Comparison of ENCODE assay signal across 18 cellular contexts in genomic region chr4:1041936-1042330, GRCh38. TPM values are rescaled to one million over a fixed set of nuclear protein-coding genes. Genes with fewer than 3 reads are reported as not detected.
A peak's percentile ranks its signal among the peaks of the same experiment; 100 is the strongest.
DNase-seq lines count a peak whose midpoint lies in the region; ATAC-seq, FAIRE-seq and TF ChIP-seq lines count a peak whose summit lies in the region.
"Had no signal": no experiment of that assay in that cellular context is flagged by ENCODE, and none has a peak within 500 bp of the region (broad histone marks: within the 10 kb centered on the region; RNA-seq: fewer than 3 reads in every experiment).

No MANE protein-coding gene starts in this region.

- intact Hi-C loops in PC-9 (cut with micrococcal nuclease; ENCODE audit: unreplicated experiment): loop anchor here (5.0 to 10.0 kb wide), 4 partner anchors 40 to 293 kb away; partner anchors contain the start of gene CTBP1

- H4K20me1 ChIP-seq in BLaER1 (peaks cover 16% of the 10 kb centered on the region; the same call in 1 of the 2 replicates), PC-9 (ENCODE audit: insufficient read depth) (no peaks in the 10 kb centered on the region), osteoblast (ENCODE audit: insufficient read depth, low read length) (no peaks in the 10 kb centered on the region)

- TF ChIP-seq CTCF in PC-9 (conservative IDR thresholded peaks at IDR 0.05): no peak
- TF ChIP-seq CTCF in fibroblast of mammary gland (conservative IDR thresholded peaks at IDR 0.05; ENCODE audit: control insufficient read depth, insufficient read depth, low read depth, low read length): no peak
- TF ChIP-seq CTCF in osteoblast (IDR thresholded peaks at IDR 0.05; ENCODE audit: extremely low read depth, low read depth, low read length): no peak
- TF ChIP-seq CTCF in BE2C (IDR thresholded peaks at IDR 0.05; ENCODE audit: low read depth, low read length): no peak

- no peaks in the 10 kb centered on the region for H3K36me3 ChIP-seq in BLaER1
- no peaks in the 10 kb centered on the region for H3K36me3 ChIP-seq in PC-9 (ENCODE audit: low read depth)
- H3K36me3 ChIP-seq in osteoblast (ENCODE audit: insufficient read depth, low read length): no peaks in the 10 kb centered on the region
- H3K36me3 ChIP-seq in BE2C: no peaks in the 10 kb centered on the region
- H3K36me3 ChIP-seq: sigmoid colon, upper lobe of left lung had no signal

- H3K27me3 ChIP-seq in BLaER1: peaks cover 48% of the 10 kb centered on the region
- 0 out of 2 replicates have a peak, but pooled peaks cover 2% of the 10 kb centered on the region for H3K27me3 ChIP-seq in PC-9 (ENCODE audit: insufficient read depth, low read depth)
- no peaks in the 10 kb centered on the region for H3K27me3 ChIP-seq in osteoblast (ENCODE audit: insufficient read depth, low read length)
- peaks cover 18% of the 10 kb centered on the region for H3K27me3 ChIP-seq in BE2C

- H3F3A ChIP-seq in PC-9 (ENCODE audit: insufficient read depth, low read depth): peaks cover 26% of the 10 kb centered on the region; the same call in 1 of the 2 replicates

- ATAC-seq in HG02678 (IDR thresholded peaks at IDR 0.05; ENCODE audit: unreplicated experiment): no peak
- ATAC-seq: activated T-helper 17 cell treated with anti-CD3 and anti-CD28 coated beads, Interleukin-2, amount 50 U/mL, for 72 hours; natural killer cell treated with Interleukin-12 subunit alpha and Interleukin-12 subunit beta and Interleukin-15 and Interleukin-18, amount 100 ng/mL, for 72 hours had no signal

- H3K27ac ChIP-seq in BLaER1 (no peak overlapping the region), PC-9 (no peak overlapping the region), osteoblast (ENCODE audit: low read depth, low read length) (peak overlapping the region; percentile 42)
- H3K27ac ChIP-seq: C4-2B, upper lobe of left lung had no signal

- POLR2A ChIA-PET in PC-9 (lab: Charles Lee; ENCODE audit: unreplicated experiment): interaction anchor here (0.8 kb wide), 1 partner anchor 40 kb away, joined by 8 read pairs; no protein-coding TSS in a partner anchor

- FAIRE-seq in GM19239 (lab: Jason Lieb, UNC): no peak

- H3K9me3 ChIP-seq in BLaER1: no peaks in the 10 kb centered on the region
- no peaks in the 10 kb centered on the region for H3K9me3 ChIP-seq in PC-9 (ENCODE audit: insufficient read depth, low read depth)
- H3K9me3 ChIP-seq in osteoblast (ENCODE audit: low read depth, low read length): no peaks in the 10 kb centered on the region
- no peaks in the 10 kb centered on the region for H3K9me3 ChIP-seq in BE2C
- H3K9me3 ChIP-seq: sigmoid colon, upper lobe of left lung had no signal

- H3K4me1 ChIP-seq in BLaER1 (peaks cover 13% of the 10 kb centered on the region), PC-9 (replicated peaks; ENCODE audit: insufficient read depth) (peaks cover 49% of the 10 kb centered on the region), osteoblast (ENCODE audit: insufficient read depth, low read length) (peaks cover 53% of the 10 kb centered on the region), BE2C (no peaks in the 10 kb centered on the region)

- no peaks in the 10 kb centered on the region for H3K9me2 ChIP-seq in PC-9 (ENCODE audit: insufficient read depth)

- H3K4me3 ChIP-seq in BLaER1: no peak overlapping the region
- H3K4me3 ChIP-seq in PC-9: no peak overlapping the region
- H3K4me3 ChIP-seq in fibroblast of mammary gland (ENCODE audit: control insufficient read depth, low read depth, low read length): peak overlapping the region; percentile 9
- peak overlapping the region; percentile 56 for H3K4me3 ChIP-seq in osteoblast (ENCODE audit: insufficient read depth, low read length)
- H3K4me3 ChIP-seq in BE2C (ENCODE audit: low read depth, low read length): no peak overlapping the region
- H3K4me3 ChIP-seq: upper lobe of left lung had no signal

- CTCF ChIA-PET in PC-9 (lab: Charles Lee): no interaction called here

- H3K79me2 ChIP-seq in PC-9 (ENCODE audit: low read depth): no peaks in the 10 kb centered on the region
- no peaks in the 10 kb centered on the region for H3K79me2 ChIP-seq in osteoblast (ENCODE audit: insufficient read depth, low read length)

- no peak for DNase-seq in PC-9
- DNase-seq in fibroblast of mammary gland (ENCODE audit: low read depth): no peak
- peak; percentile 34 for DNase-seq in osteoblast (ENCODE audit: insufficient read length, low spot score, missing footprints)
- no peak for DNase-seq in hepatic stellate cell (ENCODE audit: low spot score)
- DNase-seq in BE2C: no peak
- no peak for DNase-seq in GM19239 (ENCODE audit: insufficient read length, low spot score)
- DNase-seq: activated CD4-positive, alpha-beta memory T cell treated with anti-CD3 and anti-CD28 coated beads, Interleukin-2, amount 10 ng/mL, durations not matched to agents 7 days and 5 days; DND-41; NCI-H1417 treated with DMSO at 0.1 percent for 48 hours; NCI-H2227 treated with DMSO at 0.1 percent for 48 hours; sigmoid colon; stimulated activated CD4-positive, alpha-beta T cell treated with anti-CD3 and anti-CD28 coated beads, Interleukin-4, amount 100 ng/mL, for 4 hours had no signal

- no TSS peak for BruUV-seq in PC-9 (replicated peaks; lab: Mats Ljungman, UMichigan)

- H3K9ac ChIP-seq in BLaER1: no peak overlapping the region

- H3K4me2 ChIP-seq in BLaER1 (peak overlapping the region; percentile 60), PC-9 (peak overlapping the region; percentile 47), osteoblast (ENCODE audit: insufficient read depth, low read length) (peak overlapping the region; percentile 78)

- H2AFZ ChIP-seq in PC-9: no peak overlapping the region
- H2AFZ ChIP-seq in osteoblast (ENCODE audit: low read length): peak overlapping the region; percentile 83

RNA-seq across cellular contexts. Expression of gene FGFRL1, which starts 30.5 kb away (rescaled TPM):
- total RNA-seq in PC-9 (2021) (59.5 and 61.6 TPM in 2 replicates), osteoblast (29.2 and 30.8 TPM in 2 replicates)
- 0.19 TPM for polyA plus RNA-seq in BE2C (2012; ENCODE audit: insufficient read depth, insufficient read length, low read depth)

RNA-seq across cellular contexts. Expression of gene SLC26A1, which starts 48.7 kb away (rescaled TPM):
- total RNA-seq in PC-9 (2021) (0.53 and 1.3 TPM in 2 replicates), osteoblast (0.36 and 0.59 TPM in 2 replicates)
- polyA plus RNA-seq in BE2C (2012; ENCODE audit: insufficient read depth, insufficient read length, low read depth): 1.6 TPM
- total RNA-seq: sigmoid colon had no signal

RNA-seq across cellular contexts. Expression of gene IDUA, which starts 55.1 kb away (rescaled TPM):
- total RNA-seq in PC-9 (2021): 46.6 and 74.7 TPM in 2 replicates
- total RNA-seq in osteoblast: 23.0 and 26.4 TPM in 2 replicates
- polyA plus RNA-seq in BE2C (2012; ENCODE audit: insufficient read depth, insufficient read length, low read depth): 5.3 TPM

Comparison
In these comparisons a context has a peak if more than half of its experiments do, and no peak if none do; other contexts are left out.
1. H3K4me3 ChIP-seq: peak in fibroblast of mammary gland (single experiment) and osteoblast (single experiment); none in BLaER1 (single experiment), PC-9 (single experiment) and BE2C (single experiment).
2. Peak in every context shown above with its lines, with median percentiles within 50 percentile points of each other: H3K4me2 ChIP-seq.